9 cellular contexts compared by ENCODE assay signal in genomic region chr4:89055157-89056080, GRCh38. TPM values are rescaled to one million over a fixed set of nuclear protein-coding genes. Genes with fewer than 3 reads are reported as not detected.
DNase-seq lines count a peak whose midpoint lies in the region; ATAC-seq and TF ChIP-seq lines count a peak whose summit lies in the region.
"Had no signal": no experiment of that assay in that cellular context is flagged by ENCODE, and none has a peak within 500 bp of the region (broad histone marks: within the 10 kb centered on the region; RNA-seq: fewer than 3 reads in every experiment).

No MANE protein-coding gene starts in this region.

- H3K9ac ChIP-seq in SK-N-MC (ENCODE audit: insufficient read length) (peak overlapping the region; percentile 92), skeletal muscle tissue (ENCODE audit: low read depth in 1 of 3, low read length in 3 of 3) (no peak overlapping the region)

- no peaks in the 10 kb centered on the region for H3K27me3 Mint-ChIP-seq in activated T-helper 1 cell treated with anti-CD3 and anti-CD28 coated beads, Interleukin-12 subunit alpha, Interleukin-12 subunit beta, Interleukin-2, Interleukin-4 antibody, amounts not matched to agents 30 ng/mL and 10 ng/mL and 1 ng/mL, durations not matched to agents 14 hours and 24 hours and 36 hours (ENCODE audit: insufficient read depth)

- H3K4me1 ChIP-seq in gastroesophageal sphincter (peaks cover 4 to 40% (median 11%) of the 10 kb centered on the region in 3 donors), skeletal muscle tissue (ENCODE audit: control insufficient read depth in 3 of 3, insufficient read depth in 3 of 3, low read length in 3 of 3) (peaks cover 0 to 12% (median 10%) of the 10 kb centered on the region in 3 donors)

- no peak overlapping the region for H3K27ac ChIP-seq in SK-N-MC
- H3K27ac ChIP-seq in gastroesophageal sphincter, result no peak overlapping the region
- no peak overlapping the region for H3K27ac ChIP-seq in skeletal muscle tissue (ENCODE audit: low read depth, low read length)

- TF ChIP-seq EP300 in gastroesophageal sphincter (IDR thresholded peaks at IDR 0.05), result no peak

- no peaks in the 10 kb centered on the region for H3K27me3 ChIP-seq in gastroesophageal sphincter
- no peaks in the 10 kb centered on the region for H3K27me3 ChIP-seq in skeletal muscle tissue (ENCODE audit: control insufficient read depth in 3 of 3, insufficient read depth in 3 of 3, low read length in 3 of 3)

- H3K9me3 Mint-ChIP-seq in activated T-helper 1 cell treated with anti-CD3 and anti-CD28 coated beads, Interleukin-12 subunit alpha, Interleukin-12 subunit beta, Interleukin-2, Interleukin-4 antibody, amounts not matched to agents 30 ng/mL and 10 ng/mL and 1 ng/mL, durations not matched to agents 14 hours and 24 hours and 36 hours, result peaks cover 2% of the 10 kb centered on the region

- no peak for TF ChIP-seq POLR2A in gastroesophageal sphincter (IDR thresholded peaks at IDR 0.05)

- DNase-seq in NCI-H82 (lab: John Stamatoyannopoulos, UW) (peak; percentile 4), NCI-H82 treated with DMSO at 0.1 percent for 48 hours (lab: John Stamatoyannopoulos, UW; ENCODE audit: unreplicated experiment) (no peak), SK-N-MC (ENCODE audit: low read depth, low spot score) (no peak), NCI-H2227 (lab: John Stamatoyannopoulos, UW; ENCODE audit: unreplicated experiment) (no peak), amniotic stem cell (lab: John Stamatoyannopoulos, UW) (no peak)
- no peak for DNase-seq in activated T-helper 1 cell treated with anti-CD3 and anti-CD28 coated beads, Interleukin-12 subunit alpha, Interleukin-12 subunit beta, Interleukin-2, Interleukin-4 antibody, amounts not matched to agents 30 ng/mL and 10 ng/mL and 1 ng/mL, durations not matched to agents 14 hours and 24 hours and 36 hours (ENCODE audit: low spot score)
- DNase-seq: NCI-H748 treated with DMSO at 0.1 percent for 48 hours had no signal

- H3K9me3 ChIP-seq in SK-N-MC (ENCODE audit: low read depth, low read length), result 0 out of 2 replicates have a peak, but pooled peaks cover 3% of the 10 kb centered on the region
- H3K9me3 ChIP-seq in gastroesophageal sphincter, result no peaks in the 10 kb centered on the region
- no peaks in the 10 kb centered on the region for H3K9me3 ChIP-seq in skeletal muscle tissue (ENCODE audit: control insufficient read depth in 3 of 3, low read length in 3 of 3)

- no peak overlapping the region for H3K4me3 Mint-ChIP-seq in activated T-helper 1 cell treated with anti-CD3 and anti-CD28 coated beads, Interleukin-12 subunit alpha, Interleukin-12 subunit beta, Interleukin-2, Interleukin-4 antibody, amounts not matched to agents 30 ng/mL and 10 ng/mL and 1 ng/mL, durations not matched to agents 14 hours and 24 hours and 36 hours

- H3K4me1 Mint-ChIP-seq in activated T-helper 1 cell treated with anti-CD3 and anti-CD28 coated beads, Interleukin-12 subunit alpha, Interleukin-12 subunit beta, Interleukin-2, Interleukin-4 antibody, amounts not matched to agents 30 ng/mL and 10 ng/mL and 1 ng/mL, durations not matched to agents 14 hours and 24 hours and 36 hours (ENCODE audit: low read depth), result peaks cover 8% of the 10 kb centered on the region

- intact Hi-C loops in activated T-helper 1 cell treated with anti-CD3 and anti-CD28 coated beads, Interleukin-12 subunit alpha, Interleukin-12 subunit beta, Interleukin-2, Interleukin-4 antibody, amounts not matched to agents 30 ng/mL and 10 ng/mL and 1 ng/mL, durations not matched to agents 14 hours and 24 hours and 36 hours (cut with micrococcal nuclease), result no loop called here

- no peaks in the 10 kb centered on the region for H3K36me3 Mint-ChIP-seq in activated T-helper 1 cell treated with anti-CD3 and anti-CD28 coated beads, Interleukin-12 subunit alpha, Interleukin-12 subunit beta, Interleukin-2, Interleukin-4 antibody, amounts not matched to agents 30 ng/mL and 10 ng/mL and 1 ng/mL, durations not matched to agents 14 hours and 24 hours and 36 hours (ENCODE audit: low read depth)

- WGBS in gastroesophageal sphincter (ENCODE audit: low coverage in 1 of 2), 2 donors, result 27 to 70% methylated on average over 1 of the region's 1 CpG

- peak overlapping the region; percentile 82 for H3K4me3 ChIP-seq in SK-N-MC
- peak overlapping the region; percentile 57 to 97 for H3K4me3 ChIP-seq in gastroesophageal sphincter
- peak overlapping the region in 2 of 3 donors; percentile 45 to 63 for H3K4me3 ChIP-seq in skeletal muscle tissue (ENCODE audit: low read length in 3 of 3)

- TF ChIP-seq CTCF in gastroesophageal sphincter (IDR thresholded peaks at IDR 0.05), result no peak

- peaks cover 6% of the 10 kb centered on the region for H3K36me3 ChIP-seq in SK-N-MC (ENCODE audit: insufficient read depth, low read length)
- no peaks in the 10 kb centered on the region for H3K36me3 ChIP-seq in gastroesophageal sphincter
- H3K36me3 ChIP-seq in skeletal muscle tissue (ENCODE audit: control insufficient read depth in 3 of 3, insufficient read depth in 3 of 3, low read length in 3 of 3), result no peaks in the 10 kb centered on the region

- H3K27ac Mint-ChIP-seq in activated T-helper 1 cell treated with anti-CD3 and anti-CD28 coated beads, Interleukin-12 subunit alpha, Interleukin-12 subunit beta, Interleukin-2, Interleukin-4 antibody, amounts not matched to agents 30 ng/mL and 10 ng/mL and 1 ng/mL, durations not matched to agents 14 hours and 24 hours and 36 hours, result no peak overlapping the region

- no peak for ATAC-seq in gastroesophageal sphincter

RNA-seq across cellular contexts. Expression of gene FAM13A, which starts 1.6 kb away (rescaled TPM):
- total RNA-seq in gastroesophageal sphincter (10 to 100 TPM; 22.8 to 46.9 (median 35.2) TPM), skeletal muscle tissue (41.8 TPM)
- 0.61 and 3.0 TPM in 2 replicates for total RNA-seq in activated T-helper 1 cell treated with anti-CD3 and anti-CD28 coated beads, Interleukin-12 subunit alpha, Interleukin-12 subunit beta, Interleukin-2, Interleukin-4 antibody, amounts not matched to agents 30 ng/mL and 10 ng/mL and 1 ng/mL, durations not matched to agents 14 hours and 24 hours and 36 hours

RNA-seq across cellular contexts. Expression of gene TIGD2, which starts 55.9 kb away (rescaled TPM):
- total RNA-seq in gastroesophageal sphincter, result 1 to 10 TPM; 1.2 to 4.5 (median 2.9) TPM
- 5.2 TPM for total RNA-seq in skeletal muscle tissue
- total RNA-seq in activated T-helper 1 cell treated with anti-CD3 and anti-CD28 coated beads, Interleukin-12 subunit alpha, Interleukin-12 subunit beta, Interleukin-2, Interleukin-4 antibody, amounts not matched to agents 30 ng/mL and 10 ng/mL and 1 ng/mL, durations not matched to agents 14 hours and 24 hours and 36 hours, result 2.0 and 2.3 TPM in 2 replicates
